ENCODE assay signal across 18 cellular contexts in the genomic region with DNA sequence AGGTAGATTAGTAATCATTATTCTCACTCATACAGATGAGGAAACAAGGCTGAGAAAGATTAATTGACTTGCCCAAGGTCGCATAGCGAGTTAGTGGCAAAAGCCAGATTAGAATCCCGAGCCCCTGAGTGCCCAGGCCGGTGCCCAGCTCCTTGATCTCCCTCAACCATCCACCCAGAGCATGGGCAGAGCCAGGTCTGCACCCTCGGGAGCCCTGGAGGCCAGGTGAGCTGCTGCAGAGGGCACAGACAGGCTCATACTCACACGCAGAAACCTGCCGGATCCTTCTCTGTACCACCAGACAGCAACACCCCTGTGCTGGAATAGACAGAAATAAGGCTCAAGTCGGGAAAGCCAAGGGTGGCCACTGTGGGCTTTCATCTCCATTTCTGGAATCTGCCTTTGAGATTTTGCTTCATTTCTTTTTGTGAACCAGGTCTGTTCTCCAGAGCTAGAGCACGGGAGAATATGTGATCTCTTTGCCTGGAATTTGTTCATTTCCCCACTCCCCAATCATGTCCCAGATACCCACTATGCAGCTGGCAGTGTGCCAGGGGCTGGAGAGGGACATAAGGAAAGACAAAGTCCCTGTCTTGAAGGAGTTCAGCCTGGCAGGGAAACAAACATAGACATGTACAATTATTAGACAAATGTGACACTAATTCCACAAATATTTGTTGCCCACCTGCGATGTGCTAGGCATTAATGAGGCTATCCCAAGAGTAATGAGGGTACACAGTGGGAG.
"Had no signal": no experiment of that assay in that cellular context is flagged by ENCODE, and none has a peak within 500 bp of the region (broad histone marks: within the 10 kb centered on the region; RNA-seq: fewer than 3 reads in every experiment).

No MANE protein-coding gene starts in this region.

- H3K27ac ChIP-seq: epithelial cell of prostate, hepatocyte had no signal

- DNase-seq: activated CD4-positive, alpha-beta T cell treated with anti-CD3 and anti-CD28 coated beads, Interleukin-2, amount 10 ng/mL, durations not matched to agents 7 days and 5 days; activated CD4-positive, CD25-positive, alpha-beta regulatory T cell; activated CD8-positive, alpha-beta memory T cell treated with anti-CD3 and anti-CD28 coated beads for 24 hours; activated naive CD4-positive, alpha-beta T cell treated with anti-CD3 and anti-CD28 coated beads, Interleukin-2, amount 50 U/mL, for 16 hours; activated T-cell treated with anti-CD3 and anti-CD28 coated beads for 4 hours; adrenal gland; effector memory CD8-positive, alpha-beta T cell; naive thymus-derived CD8-positive, alpha-beta T cell; stimulated activated CD4-positive, alpha-beta T cell treated with anti-CD3 and anti-CD28 coated beads, Interleukin-15, amount 100 ng/mL, for 24 hours; stimulated activated CD4-positive, alpha-beta T cell treated with anti-CD3 and anti-CD28 coated beads, Interleukin-4, amount 100 ng/mL, for 4 hours; stimulated activated naive CD8-positive, alpha-beta T cell treated with anti-CD3 and anti-CD28 coated beads, Interleukin-15, amount 100 ng/mL, for 72 hours; T-helper 2 cell had no signal

- H3K4me3 Mint-ChIP-seq: activated CD4-positive, alpha-beta T cell treated with anti-CD3 and anti-CD28 coated beads, Interleukin-2, amount 10 ng/mL, durations not matched to agents 7 days and 5 days; central memory CD8-positive, alpha-beta T cell; effector memory CD8-positive, alpha-beta T cell; naive thymus-derived CD8-positive, alpha-beta T cell; type B pancreatic cell had no signal

- H3K36me3 Mint-ChIP-seq: naive thymus-derived CD8-positive, alpha-beta T cell; type B pancreatic cell had no signal

- FAIRE-seq: TTC549 had no signal

- H2AFZ ChIP-seq: hepatocyte had no signal

- H3K9me3 ChIP-seq: adrenal gland had no signal

- H3K4me3 ChIP-seq: adrenal gland, hepatocyte had no signal

- ATAC-seq: effector memory CD8-positive, alpha-beta T cell; naive thymus-derived CD8-positive, alpha-beta T cell; stimulated activated naive CD8-positive, alpha-beta T cell treated with anti-CD3 and anti-CD28 coated beads, Interleukin-15, amount 100 ng/mL, for 72 hours had no signal

- H3K27ac Mint-ChIP-seq: activated CD4-positive, alpha-beta T cell treated with anti-CD3 and anti-CD28 coated beads, Interleukin-2, amount 10 ng/mL, durations not matched to agents 7 days and 5 days; activated T-helper 2 cell treated with anti-CD3 and anti-CD28 coated beads, Interferon-gamma antibody, Interleukin-2, Interleukin-4, amounts not matched to agents 10 μg/mL and 5 μg/mL and 100 μg/mL, durations not matched to agents 14 hours and 24 hours and 36 hours; effector memory CD8-positive, alpha-beta T cell; stimulated activated naive CD8-positive, alpha-beta T cell treated with anti-CD3 and anti-CD28 coated beads, Interleukin-15, amount 100 ng/mL, for 72 hours; type B pancreatic cell had no signal

- H3K9me3 Mint-ChIP-seq: activated CD4-positive, alpha-beta T cell treated with anti-CD3 and anti-CD28 coated beads, Interleukin-2, amount 10 ng/mL, durations not matched to agents 7 days and 5 days; activated T-helper 2 cell treated with anti-CD3 and anti-CD28 coated beads, Interferon-gamma antibody, Interleukin-2, Interleukin-4, amounts not matched to agents 10 μg/mL and 5 μg/mL and 100 μg/mL, durations not matched to agents 14 hours and 24 hours and 36 hours; central memory CD8-positive, alpha-beta T cell; effector memory CD8-positive, alpha-beta T cell; stimulated activated naive CD8-positive, alpha-beta T cell treated with anti-CD3 and anti-CD28 coated beads, Interleukin-15, amount 100 ng/mL, for 72 hours; type B pancreatic cell had no signal

- H3K79me2 ChIP-seq: hepatocyte had no signal

- H3K36me3 ChIP-seq: adrenal gland had no signal
